Comparison of ENCODE assay signal across 1 cellular context in genomic region chr19:46623915-46624502, GRCh38.
TF ChIP-seq lines count a peak whose summit lies in the region.

No MANE protein-coding gene starts in this region.

TF ChIP-seq in K562, 482 proteins besides CTCF, POLR2A, EP300 and RAD21:
- TF ChIP-seq HNRNPL (IDR thresholded peaks at IDR 0.05; ENCODE audit: low read depth, low read length) (peak; percentile 15; the same call in 1 of the 2 replicates), GMEB1 (CRISPR knock-in tag; IDR thresholded peaks at IDR 0.05) (no peak), ZNF121 (CRISPR knock-in tag; conservative IDR thresholded peaks at IDR 0.05) (0 out of 2 replicates have a peak, but pooled peaks have one; percentile 13), TSHZ1 (CRISPR knock-in tag; IDR thresholded peaks at IDR 0.05) (no peak)
